ENCODE assay signal across 9 cellular contexts in the genomic region with DNA sequence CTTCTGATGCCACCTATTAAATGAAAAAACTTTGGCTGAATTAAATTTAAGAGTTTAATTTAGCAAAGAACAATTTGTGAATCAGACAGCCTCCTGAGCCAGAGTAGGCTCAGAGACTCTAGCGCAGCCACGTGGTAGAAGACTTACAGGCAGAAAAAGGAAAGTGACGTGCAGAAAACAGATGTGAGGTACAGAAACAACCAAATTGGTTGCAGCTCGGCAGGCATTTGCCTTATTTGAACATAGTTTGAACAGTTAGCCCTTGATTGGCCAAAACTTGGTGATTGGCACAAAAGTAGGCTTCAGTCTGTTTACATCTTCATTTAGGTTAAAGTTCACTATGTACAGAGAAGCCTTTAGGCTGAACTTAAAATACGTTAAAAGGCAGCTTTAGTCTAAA. TPM values are rescaled to one million over a fixed set of nuclear protein-coding genes. Genes with fewer than 3 reads are reported as not detected.
A peak's percentile ranks its signal among the peaks of the same experiment; 100 is the strongest.
DNase-seq lines count a peak whose midpoint lies in the region; ATAC-seq, FAIRE-seq and TF ChIP-seq lines count a peak whose summit lies in the region.
"Had no signal": no experiment of that assay in that cellular context is flagged by ENCODE, and none has a peak within 500 bp of the region (broad histone marks: within the 10 kb centered on the region; RNA-seq: fewer than 3 reads in every experiment).

No MANE protein-coding gene starts in this region.

- intact Hi-C loops in Right ventricle myocardium inferior (cut with DNase I) (loop anchor here (2.0 to 5.0 kb wide), 2 partner anchors 40 to 160 kb away; no protein-coding TSS in a partner anchor), cardiac septum (cut with DNase I) (no loop called here), HepG2 (cut with micrococcal nuclease; ENCODE audit: unreplicated experiment) (no loop called here), aorta (cut with DNase I) (loop anchor here in 1 of 2 donors (10.0 kb wide), 1 partner anchor 68 kb away; no protein-coding TSS in a partner anchor)

- H3K27me3 ChIP-seq in HepG2 (ENCODE audit: control insufficient read depth in 1 of 2, insufficient read depth in 2 of 2, low read length in 2 of 2), result no peaks in the 10 kb centered on the region
- no peaks in the 10 kb centered on the region for H3K27me3 ChIP-seq in aorta (ENCODE audit: control insufficient read depth in 1 of 2, insufficient read depth in 2 of 2, low read length in 1 of 2)

- TF ChIP-seq EP300 in HepG2 (IDR thresholded peaks at IDR 0.05; ENCODE audit: low read depth in 2 of 2, low read length in 2 of 2) (no peak), HepG2 (CRISPR knock-in tag; IDR thresholded peaks at IDR 0.05; ENCODE audit: borderline replicate concordance) (no peak)

- no peak for TF ChIP-seq RAD21 in HepG2 (CRISPR knock-in tag; IDR thresholded peaks at IDR 0.05)

- H3K9me3 ChIP-seq in HepG2 (ENCODE audit: low read length), result peaks cover 8% of the 10 kb centered on the region; the same call in 1 of the 2 replicates
- H3K9me3 ChIP-seq in aorta (ENCODE audit: control insufficient read depth, low read length), result no peaks in the 10 kb centered on the region
- H3K9me3 ChIP-seq: neutrophil had no signal

- no TSS peak for BruUV-seq in HepG2 (replicated peaks; lab: Mats Ljungman, UMichigan)

- H3K4me2 ChIP-seq in HepG2 (ENCODE audit: low read depth, low read length), result 0 out of 2 replicates have a peak overlapping the region, but pooled peaks have one; percentile 16

- no peaks in the 10 kb centered on the region for H4K20me1 ChIP-seq in HepG2 (ENCODE audit: insufficient read depth, low read length)

- in situ Hi-C loops in HepG2 (cut with HindIII; ENCODE audit: extremely low pct_ligation_motif_present, low pct_unique_long_range_greater_than_20kb), result no loop called here

- H3K4me3 ChIP-seq in choroid plexus epithelial cell (ENCODE audit: low read depth, low read length) (no peak overlapping the region), HepG2 (replicated peaks in 1 of 3; ENCODE audit: insufficient read depth in 1 of 3, low read depth in 2 of 3, low read length in 3 of 3) (no peak overlapping the region), aorta (ENCODE audit: low read length in 2 of 2) (no peak overlapping the region)

- TF ChIP-seq CTCF in choroid plexus epithelial cell (conservative IDR thresholded peaks at IDR 0.05; ENCODE audit: low read depth, low read length), result peak; percentile 75
- peak; percentile 25; the same call in 1 of the 2 replicates for TF ChIP-seq CTCF in HepG2 (CRISPR knock-in tag; IDR thresholded peaks at IDR 0.05)

- no peak overlapping the region for H3K9ac ChIP-seq in HepG2 (ENCODE audit: insufficient read depth, low read depth, low read length)

- CTCF ChIA-PET in HepG2 (lab: Yijun Ruan, JAX; ENCODE audit: low intra/inter-chr PET ratio, low total read pairs), result no interaction called here

- WGBS in HepG2 (ENCODE audit: low lambda C conversion rate), result 58% methylated on average over 5 of the region's 5 CpGs
- 20 to 33% methylated on average over 5 of the region's 5 CpGs for WGBS in aorta, 2 donors

- H3K4me1 ChIP-seq in HepG2 (ENCODE audit: insufficient read depth, low read length) (peaks cover 14% of the 10 kb centered on the region), aorta (ENCODE audit: control insufficient read depth in 1 of 2, insufficient read depth in 2 of 2, low read length in 2 of 2) (peaks cover 4% of the 10 kb centered on the region in 2 donors)

- no peak for DNase-seq in Right ventricle myocardium inferior (ENCODE audit: missing footprints)
- no peak for DNase-seq in cardiac septum (ENCODE audit: low spot score)
- peak; percentile 91 for DNase-seq in choroid plexus epithelial cell (ENCODE audit: low read depth)
- no peak for DNase-seq in HepG2 (ENCODE audit: low spot score)
- peak in 1 of 2 donors; percentile 65 for DNase-seq in aorta
- DNase-seq in T-helper 2 cell treated with Interferon-gamma antibody and Interleukin-4, amounts not matched to agents 5 μg/mL and 100 μg/mL, for 36 hours (ENCODE audit: low spot score), result no peak

- H3K36me3 Mint-ChIP-seq in T-helper 2 cell treated with Interferon-gamma antibody and Interleukin-4, amounts not matched to agents 5 μg/mL and 100 μg/mL, for 36 hours (ENCODE audit: low read depth), result no peaks in the 10 kb centered on the region

- H3K4me3 Mint-ChIP-seq in T-helper 2 cell treated with Interferon-gamma antibody and Interleukin-4, amounts not matched to agents 5 μg/mL and 100 μg/mL, for 36 hours, result no peak overlapping the region

- H2AFZ ChIP-seq in HepG2 (ENCODE audit: low read length), result no peak overlapping the region

- POLR2A ChIA-PET in HepG2 (lab: Yijun Ruan, JAX), result interaction anchor here (1.3 kb wide), 1 partner anchor 10 kb away, joined by 3 read pairs; no protein-coding TSS in a partner anchor

- H3K27me3 Mint-ChIP-seq in T-helper 2 cell treated with Interferon-gamma antibody and Interleukin-4, amounts not matched to agents 5 μg/mL and 100 μg/mL, for 36 hours (ENCODE audit: low read depth), result no peaks in the 10 kb centered on the region

- H3K27ac ChIP-seq in HepG2 (ENCODE audit: extremely low read length, insufficient read depth, low read length) (no peak overlapping the region), aorta (ENCODE audit: low read depth in 1 of 2, low read length in 2 of 2) (peak overlapping the region; percentile 6 to 76)
- H3K27ac ChIP-seq: neutrophil had no signal

- H3K4me1 Mint-ChIP-seq in T-helper 2 cell treated with Interferon-gamma antibody and Interleukin-4, amounts not matched to agents 5 μg/mL and 100 μg/mL, for 36 hours (ENCODE audit: low read depth), result no peaks in the 10 kb centered on the region

- no peak for FAIRE-seq in HepG2 (lab: Jason Lieb, UNC)

- H3K79me2 ChIP-seq in HepG2 (ENCODE audit: insufficient read depth, low read length), result no peaks in the 10 kb centered on the region

- TF ChIP-seq POLR2A in HepG2 (IDR thresholded peaks at IDR 0.05; ENCODE audit: insufficient read depth in 1 of 2, low read depth in 2 of 2, low read length in 2 of 2), result no peak

- H3K9me3 Mint-ChIP-seq in T-helper 2 cell treated with Interferon-gamma antibody and Interleukin-4, amounts not matched to agents 5 μg/mL and 100 μg/mL, for 36 hours, result peaks cover 14% of the 10 kb centered on the region

- no peak overlapping the region for H3K27ac Mint-ChIP-seq in T-helper 2 cell treated with Interferon-gamma antibody and Interleukin-4, amounts not matched to agents 5 μg/mL and 100 μg/mL, for 36 hours

- peak; percentile 63 for ATAC-seq in Right ventricle myocardium inferior
- ATAC-seq in HepG2, result no peak
- ATAC-seq in aorta (ENCODE audit: low FRiP score), result peak; percentile 74
- ATAC-seq in HG03025 (IDR thresholded peaks at IDR 0.05; ENCODE audit: low FRiP score, unreplicated experiment), result no peak
- ATAC-seq in GM21367 (IDR thresholded peaks at IDR 0.05; ENCODE audit: unreplicated experiment), result no peak

- H3K36me3 ChIP-seq in HepG2 (replicated peaks in 1 of 2; ENCODE audit: control insufficient read depth in 1 of 2, insufficient read depth in 2 of 2, low read length in 2 of 2), result no peaks in the 10 kb centered on the region; a peak in 1 of 5 replicates
- no peaks in the 10 kb centered on the region for H3K36me3 ChIP-seq in aorta (ENCODE audit: control insufficient read depth in 1 of 2, insufficient read depth in 2 of 2, low read length in 1 of 2)
- H3K36me3 ChIP-seq: neutrophil had no signal

RNA-seq across cellular contexts. Expression of gene TCP10L, which starts 22.9 kb away (rescaled TPM):
- total RNA-seq in Right ventricle myocardium inferior (2.6 TPM), cardiac septum (2.5 TPM), HepG2 (2016; rRNA removed; fragmentation: Illumina TruSeq; extraction: Trizol) (2.4 and 2.8 TPM in 2 replicates), aorta (1 to 10 TPM; 1.4 to 1.5 TPM)
- total RNA-seq in HepG2 (2016; cell fraction: cytosol; rRNA removed; fragmentation: Illumina TruSeq; extraction: Trizol; ENCODE audit: low read depth), result 3.3 and 3.5 TPM in 2 replicates
- 2.7 and 2.9 TPM in 2 replicates for total RNA-seq in HepG2 (2016; cell fraction: insoluble cytoplasmic fraction; rRNA removed; fragmentation: Illumina TruSeq; extraction: Trizol)
- 4.2 and 4.4 TPM in 2 replicates for total RNA-seq in HepG2 (2016; cell fraction: membrane; rRNA removed; fragmentation: Illumina TruSeq; extraction: Trizol)
- 1.8 and 1.9 TPM in 2 replicates for total RNA-seq in HepG2 (2016; cell fraction: nucleus; rRNA removed; fragmentation: Illumina TruSeq; extraction: Trizol)
- polyA plus RNA-seq in HepG2 (2011; rRNA removed) (0.90 and 1.0 TPM in 2 replicates), aorta (1 to 10 TPM in 1 of 2 donors, not detected in 1; 2.3 TPM)
- polyA plus RNA-seq in HepG2 (2011; cell fraction: cytosol; rRNA removed), result 0.62 and 0.91 TPM in 2 replicates
- polyA plus RNA-seq in HepG2 (2011; cell fraction: nucleus; rRNA removed), result 0.42 and 0.76 TPM in 2 replicates
- polyA plus RNA-seq in HepG2 (2012), result 0.75 and 2.0 TPM in 2 replicates
- polyA plus RNA-seq in HepG2 (2016; cell fraction: cytosol; fragmentation: Illumina TruSeq; extraction: Trizol; ENCODE audit: low read depth), result 4.4 and 6.0 TPM in 2 replicates
- polyA plus RNA-seq in HepG2 (2016; cell fraction: insoluble cytoplasmic fraction; fragmentation: Illumina TruSeq; extraction: Trizol; ENCODE audit: low read depth), result 2.8 and 3.2 TPM in 2 replicates
- polyA plus RNA-seq in HepG2 (2016; cell fraction: membrane; fragmentation: Illumina TruSeq; extraction: Trizol; ENCODE audit: low read depth), result 3.1 and 4.8 TPM in 2 replicates
- 1.5 and 2.0 TPM in 2 replicates for polyA plus RNA-seq in HepG2 (2016; cell fraction: nucleus; fragmentation: Illumina TruSeq; extraction: Trizol; ENCODE audit: insufficient read depth, low read depth)
- polyA minus RNA-seq in HepG2 (2011; rRNA and poly(A)+ RNA removed; ENCODE audit: low replicate concordance), result 0.49 TPM in 1 of 2 replicates, not detected in the other
- not detected in 2 replicates for polyA minus RNA-seq in HepG2 (2011; cell fraction: cytosol; rRNA and poly(A)+ RNA removed)
- polyA minus RNA-seq in HepG2 (2011; cell fraction: nucleus; rRNA and poly(A)+ RNA removed), result 0.13 TPM in 1 of 2 replicates, not detected in the other

RNA-seq across cellular contexts. Expression of gene CFAP298, which starts 49.8 kb away (rescaled TPM):
- 18.4 TPM for total RNA-seq in Right ventricle myocardium inferior
- total RNA-seq in cardiac septum, result 22.0 TPM
- total RNA-seq in HepG2 (2016; rRNA removed; fragmentation: Illumina TruSeq; extraction: Trizol), result 62.2 and 67.5 TPM in 2 replicates
- total RNA-seq in HepG2 (2016; cell fraction: cytosol; rRNA removed; fragmentation: Illumina TruSeq; extraction: Trizol; ENCODE audit: low read depth), result 8.3 and 10.1 TPM in 2 replicates
- 63.4 and 69.3 TPM in 2 replicates for total RNA-seq in HepG2 (2016; cell fraction: insoluble cytoplasmic fraction; rRNA removed; fragmentation: Illumina TruSeq; extraction: Trizol)
- total RNA-seq in HepG2 (2016; cell fraction: membrane; rRNA removed; fragmentation: Illumina TruSeq; extraction: Trizol), result 15.3 and 17.5 TPM in 2 replicates
- 27.5 and 31.3 TPM in 2 replicates for total RNA-seq in HepG2 (2016; cell fraction: nucleus; rRNA removed; fragmentation: Illumina TruSeq; extraction: Trizol)
- 19.6 and 21.2 TPM in 2 replicates for polyA plus RNA-seq in HepG2 (2011; rRNA removed)
- polyA plus RNA-seq in HepG2 (2011; cell fraction: cytosol; rRNA removed), result 17.9 and 20.0 TPM in 2 replicates
- polyA plus RNA-seq in HepG2 (2011; cell fraction: nucleus; rRNA removed), result 36.7 and 41.1 TPM in 2 replicates
- polyA plus RNA-seq in HepG2 (2012), result 26.6 and 34.3 TPM in 2 replicates
- 5.4 and 6.3 TPM in 2 replicates for polyA plus RNA-seq in HepG2 (2016; cell fraction: cytosol; fragmentation: Illumina TruSeq; extraction: Trizol; ENCODE audit: low read depth)
- polyA plus RNA-seq in HepG2 (2016; cell fraction: insoluble cytoplasmic fraction; fragmentation: Illumina TruSeq; extraction: Trizol; ENCODE audit: low read depth), result 66.1 and 75.8 TPM in 2 replicates
- polyA plus RNA-seq in HepG2 (2016; cell fraction: membrane; fragmentation: Illumina TruSeq; extraction: Trizol; ENCODE audit: low read depth), result 8.8 and 10.3 TPM in 2 replicates
- polyA plus RNA-seq in HepG2 (2016; cell fraction: nucleus; fragmentation: Illumina TruSeq; extraction: Trizol; ENCODE audit: insufficient read depth, low read depth), result 55.9 and 56.8 TPM in 2 replicates
- polyA minus RNA-seq in HepG2 (2011; rRNA and poly(A)+ RNA removed; ENCODE audit: low replicate concordance), result 8.7 and 11.6 TPM in 2 replicates
- 10.5 and 11.8 TPM in 2 replicates for polyA minus RNA-seq in HepG2 (2011; cell fraction: cytosol; rRNA and poly(A)+ RNA removed)
- 13.8 and 14.3 TPM in 2 replicates for polyA minus RNA-seq in HepG2 (2011; cell fraction: nucleus; rRNA and poly(A)+ RNA removed)
- total RNA-seq in aorta, result 10 to 100 TPM; 20.4 to 26.9 TPM
- 10 to 100 TPM; 23.2 to 31.4 TPM for polyA plus RNA-seq in aorta

Comparison
In these comparisons a context has a peak if more than half of its experiments do, and no peak if none do; other contexts are left out.
1. ATAC-seq: peak in Right ventricle myocardium inferior (single experiment) and aorta (single experiment); none in HepG2 (single experiment), HG03025 (single experiment) and GM21367 (single experiment).